8 cellular contexts compared by ENCODE assay signal in genomic region chr13:46052314-46053161, GRCh38. TPM values are rescaled to one million over a fixed set of nuclear protein-coding genes. Genes with fewer than 3 reads are reported as not detected.
A peak's percentile ranks its signal among the peaks of the same experiment; 100 is the strongest.
DNase-seq lines count a peak whose midpoint lies in the region; ATAC-seq, FAIRE-seq and TF ChIP-seq lines count a peak whose summit lies in the region.

ZC3H13 (minus strand) TSS chr13:46052746; CDS start chr13:46045507, 7,239 bp downstream.

- H2AFZ ChIP-seq in OCI-LY3 (ENCODE audit: low read depth, low read length), result peak within 1 kb of the TSS; percentile 87
- peak within 1 kb of the TSS; percentile 99 for H2AFZ ChIP-seq in endothelial cell of umbilical vein (ENCODE audit: low read depth, low read length)

- no peaks in the 10 kb centered on the region for H3K9me3 ChIP-seq in OCI-LY3 (ENCODE audit: insufficient read depth, low read length)
- H3K9me3 ChIP-seq in endothelial cell of umbilical vein (replicated peaks; ENCODE audit: control insufficient read depth, insufficient read depth, low read length), result no peaks in the 10 kb centered on the region

- ATAC-seq in GM21515 (IDR thresholded peaks at IDR 0.05; ENCODE audit: unreplicated experiment), result peak; percentile 98

- POLR2A ChIA-PET in endothelial cell of umbilical vein (lab: Charles Lee), result no interaction called here

- intact Hi-C loops in endothelial cell of umbilical vein (cut with micrococcal nuclease), result loop anchor here (1.0 to 5.0 kb wide), 3 partner anchors 74 to 710 kb away; partner anchors contain the start of gene TPT1

- H3K27ac ChIP-seq in OCI-LY3 (ENCODE audit: low read length), result peak within 1 kb of the TSS; percentile 76
- peak within 1 kb of the TSS; percentile 86 for H3K27ac ChIP-seq in endothelial cell of umbilical vein (ENCODE audit: insufficient read depth, low read depth, low read length)

- dilution Hi-C loops in endothelial cell of umbilical vein (cut with MboI; ENCODE audit: extremely low pct_ligation_motif_present, low sequenced_read_pairs), result no loop called here

- peak; percentile 67 for TF ChIP-seq POLR2A in endothelial cell of umbilical vein (IDR thresholded peaks at IDR 0.05; ENCODE audit: low read depth, low read length)

- peak within 1 kb of the TSS; percentile 94 for H3K4me3 ChIP-seq in OCI-LY3 (ENCODE audit: low read length)
- H3K4me3 ChIP-seq in endothelial cell of umbilical vein (replicated peaks in 1 of 3; ENCODE audit: insufficient read depth in 1 of 3, low read depth in 1 of 3, low read length in 3 of 3), result peak within 1 kb of the TSS; percentile 83 to 98 (median 96)

- H3K4me2 ChIP-seq in OCI-LY3 (ENCODE audit: low read length) (peak within 1 kb of the TSS; percentile 94), endothelial cell of umbilical vein (ENCODE audit: insufficient read depth, low read length) (peak within 1 kb of the TSS; percentile 98)

- peak; percentile 94 for FAIRE-seq in endothelial cell of umbilical vein (lab: Jason Lieb, UNC)

- TF ChIP-seq CTCF in OCI-LY3 (IDR thresholded peaks at IDR 0.05; ENCODE audit: low read depth, low read length) (peak; percentile 34; the same call in 1 of the 2 replicates), endothelial cell of umbilical vein (IDR thresholded peaks at IDR 0.05; ENCODE audit: extremely low read depth in 1 of 2, insufficient read depth in 1 of 2, low read depth in 1 of 2, low read length in 2 of 2) (peak; percentile 8 to 15)

- H3K27me3 ChIP-seq in OCI-LY3 (ENCODE audit: low read depth, low read length) (no peaks in the 10 kb centered on the region), endothelial cell of umbilical vein (ENCODE audit: control insufficient read depth in 2 of 2, insufficient read depth in 2 of 2, low read length in 2 of 2) (no peaks in the 10 kb centered on the region)

- H4K20me1 ChIP-seq in OCI-LY3 (ENCODE audit: insufficient read depth, low read length) (peaks cover 21% of the 10 kb centered on the region), endothelial cell of umbilical vein (replicated peaks; ENCODE audit: control insufficient read depth, extremely low read depth, insufficient read depth, low read length) (no peaks in the 10 kb centered on the region)

- H3K79me2 ChIP-seq in OCI-LY3 (ENCODE audit: low read length) (peaks cover 50% of the 10 kb centered on the region), endothelial cell of umbilical vein (ENCODE audit: control insufficient read depth, insufficient read depth, low read length) (peaks cover 43% of the 10 kb centered on the region)

- H3K9me1 ChIP-seq in endothelial cell of umbilical vein (replicated peaks; ENCODE audit: control insufficient read depth, extremely low read depth, insufficient read depth, low read length), result no peaks in the 10 kb centered on the region

- H3K9ac ChIP-seq in OCI-LY3 (ENCODE audit: low read length), result peak within 1 kb of the TSS; percentile 81
- peak within 1 kb of the TSS; percentile 96 for H3K9ac ChIP-seq in endothelial cell of umbilical vein (replicated peaks; ENCODE audit: extremely low read depth, insufficient read depth, low read length)

- H3K4me1 ChIP-seq in OCI-LY3 (ENCODE audit: low read length) (peaks cover 25% of the 10 kb centered on the region), endothelial cell of umbilical vein (ENCODE audit: control insufficient read depth, extremely low read depth, insufficient read depth, low read length) (peaks cover 26% of the 10 kb centered on the region)

- BruUV-seq in endothelial cell of umbilical vein (replicated peaks; lab: Mats Ljungman, UMichigan), result TSS peak; percentile 47

- peak; percentile 82 for DNase-seq in DMS 273 treated with DMSO at 0.1 percent for 48 hours (lab: John Stamatoyannopoulos, UW)
- peak; percentile 64 for DNase-seq in HuH-7.5 (ENCODE audit: low spot score)
- DNase-seq in activated CD8-positive, alpha-beta memory T cell treated with anti-CD3 and anti-CD28 coated beads, Interleukin-2, amount 50 U/mL, for 48 hours, result peak; percentile 89
- DNase-seq in endothelial cell of umbilical vein (ENCODE audit: low read depth, low spot score), result peak; percentile 93
- DNase-seq in midbrain (lab: John Stamatoyannopoulos, UW), result peak; percentile 96
- DNase-seq in stimulated activated CD8-positive, alpha-beta memory T cell treated with anti-CD3 and anti-CD28 coated beads, Interleukin-2, amount 100 ng/mL, for 1 hour (ENCODE audit: low read depth in 2 of 2), result peak; percentile 87 to 89

- CTCF ChIA-PET in endothelial cell of umbilical vein (lab: Charles Lee), result interaction anchor here (1.5 to 2.8 kb wide), 3 partner anchors 14 to 245 kb away, joined by 4 to 14 read pairs (median 7); no protein-coding TSS in a partner anchor

- H3K36me3 ChIP-seq in OCI-LY3 (replicated peaks; ENCODE audit: low read depth, low read length) (no peaks in the 10 kb centered on the region), endothelial cell of umbilical vein (ENCODE audit: control insufficient read depth in 2 of 2, extremely low read depth in 1 of 2, insufficient read depth in 2 of 2, low read length in 2 of 2) (no peaks in the 10 kb centered on the region)

TF ChIP-seq in endothelial cell of umbilical vein, 7 proteins besides CTCF, POLR2A, EP300 and RAD21:
- TF ChIP-seq POLR2AphosphoS5 (IDR thresholded peaks at IDR 0.05; ENCODE audit: insufficient read depth, low read depth, low read length) (peak; percentile 52), MYC (IDR thresholded peaks at IDR 0.05; ENCODE audit: low read depth, low read length) (no peak), FOS (IDR thresholded peaks at IDR 0.05; ENCODE audit: borderline replicate concordance, insufficient read depth, low read length) (no peak)
TF ChIP-seq in endothelial cell of umbilical vein: peak in this region for 1.

RNA-seq across cellular contexts. Expression of gene ZC3H13, which starts in this region (rescaled TPM):
- 32.0 and 36.6 TPM in 2 replicates for total RNA-seq in endothelial cell of umbilical vein
- 2.5 and 3.8 TPM in 2 replicates for polyA plus RNA-seq in endothelial cell of umbilical vein
- polyA plus RNA-seq in endothelial cell of umbilical vein (2011; cell fraction: cytosol; rRNA removed), result 4.3 and 4.7 TPM in 2 replicates
- 11.6 and 12.2 TPM in 2 replicates for polyA plus RNA-seq in endothelial cell of umbilical vein (2011; cell fraction: nucleus; rRNA removed)
- polyA plus RNA-seq in endothelial cell of umbilical vein (2012), result 22.9 and 27.4 TPM in 2 replicates
- 8.7 and 9.2 TPM in 2 replicates for polyA minus RNA-seq in endothelial cell of umbilical vein
- 4.2 TPM for polyA minus RNA-seq in endothelial cell of umbilical vein (2011; cell fraction: cytosol; rRNA and poly(A)+ RNA removed)
- 13.4 and 14.3 TPM in 2 replicates for polyA minus RNA-seq in endothelial cell of umbilical vein (2011; cell fraction: nucleus; rRNA and poly(A)+ RNA removed)

Comparison
In these comparisons a context has a peak if more than half of its experiments do, and no peak if none do; other contexts are left out.
1. Peak in every context shown above with its lines: DNase-seq, ATAC-seq, H3K4me3 ChIP-seq and H3K27ac ChIP-seq.